13 cellular contexts compared by ENCODE assay signal in genomic region chr1:93666613-93667384, GRCh38. TPM values are rescaled to one million over a fixed set of nuclear protein-coding genes. Genes with fewer than 3 reads are reported as not detected.
DNase-seq lines count a peak whose midpoint lies in the region; ATAC-seq, FAIRE-seq and TF ChIP-seq lines count a peak whose summit lies in the region.
"Had no signal": no experiment of that assay in that cellular context is flagged by ENCODE, and none has a peak within 500 bp of the region (broad histone marks: within the 10 kb centered on the region; RNA-seq: fewer than 3 reads in every experiment).

No MANE protein-coding gene starts in this region.

- no peak for FAIRE-seq in pancreas (lab: Jason Lieb, UNC)
- FAIRE-seq: GM12891 had no signal

- peaks cover 11% of the 10 kb centered on the region for H3K27me3 Mint-ChIP-seq in GM23338 (ENCODE audit: insufficient read depth, low read depth, poor library complexity)
- no peaks in the 10 kb centered on the region for H3K27me3 Mint-ChIP-seq in neural crest cell (ENCODE audit: low read depth)

- peaks cover 7% of the 10 kb centered on the region for H3K79me2 ChIP-seq in GM23338 (replicated peaks; ENCODE audit: insufficient read depth)

- no peak overlapping the region for H3K4me2 ChIP-seq in GM23338

- DNase-seq in GM23338 (ENCODE audit: low spot score): peak; percentile 80
- peak; percentile 20 for DNase-seq in RWPE1 (ENCODE audit: low spot score)
- peak; percentile 49 to 75 for DNase-seq in foreskin keratinocyte
- no peak for DNase-seq in neural crest cell (ENCODE audit: low read depth, low spot score)
- DNase-seq in NCI-H146 (lab: John Stamatoyannopoulos, UW): no peak
- no peak for DNase-seq in pancreas
- no peak for DNase-seq in ascending aorta (ENCODE audit: low spot score in 2 of 2)
- no peak for DNase-seq in NCI-H2196 (lab: John Stamatoyannopoulos, UW; ENCODE audit: unreplicated experiment)
- DNase-seq: NCI-H1436 treated with DMSO at 0.1 percent for 48 hours; Peyer's patch; stimulated activated naive CD4-positive, alpha-beta T cell had no signal

- H3K27me3 ChIP-seq in GM23338 (ENCODE audit: insufficient read depth): no peaks in the 10 kb centered on the region
- H3K27me3 ChIP-seq in foreskin keratinocyte: no peaks in the 10 kb centered on the region
- H3K27me3 ChIP-seq in pancreas: no peaks in the 10 kb centered on the region
- H3K27me3 ChIP-seq in ascending aorta: no peaks in the 10 kb centered on the region
- H3K27me3 ChIP-seq: Peyer's patch had no signal

- POLR2A ChIA-PET in RWPE1 (lab: Yijun Ruan, JAX; ENCODE audit: low non-redundant PET): interaction anchor here (0.5 kb wide), 1 partner anchor 9 kb away, joined by 3 read pairs; no protein-coding TSS in a partner anchor

- CTCF ChIA-PET in RWPE1 (lab: Yijun Ruan, JAX): interaction anchor here (0.9 to 1.2 kb wide), 3 partner anchors 13 to 147 kb away, joined by 3 read pairs; no protein-coding TSS in a partner anchor

- intact Hi-C loops in pancreas (cut with DNase I) (no loop called here), ascending aorta (cut with DNase I) (no loop called here)

- TF ChIP-seq CTCF in GM23338 (conservative IDR thresholded peaks at IDR 0.05; ENCODE audit: low read depth in 2 of 2) (no peak), RWPE1 (conservative IDR thresholded peaks at IDR 0.05; ENCODE audit: low read depth) (no peak), foreskin keratinocyte (conservative IDR thresholded peaks at IDR 0.05) (no peak), neural crest cell (conservative IDR thresholded peaks at IDR 0.05) (no peak), pancreas (IDR thresholded peaks at IDR 0.05) (no peak), ascending aorta (IDR thresholded peaks at IDR 0.05) (no peak)

- no peaks in the 10 kb centered on the region for H3K36me3 ChIP-seq in GM23338 (ENCODE audit: insufficient read depth)
- no peaks in the 10 kb centered on the region for H3K36me3 ChIP-seq in pancreas
- H3K36me3 ChIP-seq in ascending aorta: peaks cover 0 to 9% of the 10 kb centered on the region in 2 donors
- H3K36me3 ChIP-seq: Peyer's patch had no signal

- H2AFZ ChIP-seq in GM23338: no peak overlapping the region

- peaks cover 33% of the 10 kb centered on the region for H3K4me1 ChIP-seq in GM23338 (ENCODE audit: insufficient read depth)
- peaks cover 70% of the 10 kb centered on the region for H3K4me1 ChIP-seq in foreskin keratinocyte
- H3K4me1 ChIP-seq in pancreas: peaks cover 0 to 2% (median 0%) of the 10 kb centered on the region in 3 donors
- peaks cover 7 to 48% of the 10 kb centered on the region in 2 donors for H3K4me1 ChIP-seq in ascending aorta

- no peaks in the 10 kb centered on the region for H3K9me3 ChIP-seq in pancreas
- H3K9me3 ChIP-seq in ascending aorta: no peaks in the 10 kb centered on the region
- H3K9me3 ChIP-seq: Peyer's patch had no signal

- H3K9me3 Mint-ChIP-seq in GM23338: peaks cover 5% of the 10 kb centered on the region; the same call in 2 of the 3 replicates
- H3K9me3 Mint-ChIP-seq in neural crest cell: no peaks in the 10 kb centered on the region
- H3K9me3 Mint-ChIP-seq: natural killer cell treated with Interleukin-12 subunit alpha and Interleukin-12 subunit beta and Interleukin-15 and Interleukin-18, amount 100 ng/mL, for 72 hours had no signal

- peaks cover 43% of the 10 kb centered on the region for H3K4me1 Mint-ChIP-seq in GM23338
- peaks cover 82% of the 10 kb centered on the region for H3K4me1 Mint-ChIP-seq in neural crest cell

- H3K27ac ChIP-seq in GM23338 (ENCODE audit: low read depth): no peak overlapping the region
- peak overlapping the region; percentile 69 for H3K27ac ChIP-seq in RWPE1
- peak overlapping the region; percentile 13 for H3K27ac ChIP-seq in foreskin keratinocyte
- H3K27ac ChIP-seq in pancreas: no peak overlapping the region
- H3K27ac ChIP-seq in ascending aorta: peak overlapping the region in 1 of 2 donors; percentile 28

- H3K4me3 ChIP-seq in GM23338 (no peak overlapping the region), pancreas (no peak overlapping the region), ascending aorta (no peak overlapping the region)
- H3K4me3 ChIP-seq: Peyer's patch had no signal

- ATAC-seq in GM23338: peak; percentile 92
- peak; percentile 48 for ATAC-seq in foreskin keratinocyte
- ATAC-seq in pancreas: no peak
- ATAC-seq: natural killer cell treated with Interleukin-12 subunit alpha and Interleukin-12 subunit beta and Interleukin-15 and Interleukin-18, amount 100 ng/mL, for 72 hours had no signal

- H4K20me1 ChIP-seq in GM23338 (replicated peaks; ENCODE audit: insufficient read depth): no peaks in the 10 kb centered on the region

- H3K27ac Mint-ChIP-seq in GM23338: no peak overlapping the region
- peak overlapping the region; percentile 45 for H3K27ac Mint-ChIP-seq in neural crest cell (ENCODE audit: unreplicated experiment)

- H3K9me2 ChIP-seq in GM23338 (ENCODE audit: insufficient read depth): no peaks in the 10 kb centered on the region

- H3K4me3 Mint-ChIP-seq in GM23338 (no peak overlapping the region), neural crest cell (no peak overlapping the region)
- H3K4me3 Mint-ChIP-seq: natural killer cell treated with Interleukin-12 subunit alpha and Interleukin-12 subunit beta and Interleukin-15 and Interleukin-18, amount 100 ng/mL, for 72 hours had no signal

- 69 to 70% methylated on average over 14 of the region's 14 CpGs for WGBS in pancreas, 2 donors

- H3F3A ChIP-seq in GM23338 (replicated peaks; ENCODE audit: low read depth): no peaks in the 10 kb centered on the region

- peaks cover 19% of the 10 kb centered on the region for H3K36me3 Mint-ChIP-seq in GM23338 (ENCODE audit: low read depth)
- H3K36me3 Mint-ChIP-seq in neural crest cell (ENCODE audit: low read depth): peaks cover 19% of the 10 kb centered on the region
- H3K36me3 Mint-ChIP-seq: natural killer cell treated with Interleukin-12 subunit alpha and Interleukin-12 subunit beta and Interleukin-15 and Interleukin-18, amount 100 ng/mL, for 72 hours had no signal

TF ChIP-seq in GM23338, 12 proteins besides CTCF, POLR2A, EP300 and RAD21:
- TF ChIP-seq ZNF462 (CRISPR knock-in tag; IDR thresholded peaks at IDR 0.05) (0 out of 2 replicates have a peak, but pooled peaks have one; percentile 39), ZNF331 (CRISPR knock-in tag; IDR thresholded peaks at IDR 0.05; ENCODE audit: low read depth) (no peak)

RNA-seq across cellular contexts. Expression of gene BCAR3, which starts 14.8 kb away (rescaled TPM):
- 9.7 and 10.5 TPM in 2 replicates for total RNA-seq in GM23338 (2014; rRNA removed; shearing (Covaris generic))
- 5.4 and 5.5 TPM in 2 replicates for polyA plus RNA-seq in GM23338 (2016; fragmentation: Nextera tagmentation; extraction: Ambion mirVana)
- total RNA-seq in foreskin keratinocyte: 138 and 139 TPM in 2 replicates
- polyA plus RNA-seq in foreskin keratinocyte: 71.2 and 80.6 TPM in 2 replicates
- 38.5 and 41.6 TPM in 2 replicates for total RNA-seq in neural crest cell
- 1 to 10 TPM; 2.4 to 8.2 (median 4.9) TPM for total RNA-seq in pancreas
- polyA plus RNA-seq in pancreas: 1 to 10 TPM; 2.6 to 6.1 TPM
- total RNA-seq in ascending aorta: 41.0 TPM

Comparison
In these comparisons a context has a peak if more than half of its experiments do, and no peak if none do; other contexts are left out.
1. ATAC-seq: peak in GM23338 (single experiment) and foreskin keratinocyte (single experiment); none in pancreas (0 of 4).
2. DNase-seq: peak in GM23338 (single experiment), RWPE1 (single experiment) and foreskin keratinocyte (2 of 2); none in neural crest cell (single experiment), NCI-H146 (single experiment), pancreas (0 of 6), ascending aorta (0 of 2) and NCI-H2196 (single experiment).
3. H3K27ac ChIP-seq: peak in RWPE1 (single experiment) and foreskin keratinocyte (single experiment); none in GM23338 (single experiment) and pancreas (0 of 4).